8 cellular contexts compared by ENCODE assay signal in the genomic region with DNA sequence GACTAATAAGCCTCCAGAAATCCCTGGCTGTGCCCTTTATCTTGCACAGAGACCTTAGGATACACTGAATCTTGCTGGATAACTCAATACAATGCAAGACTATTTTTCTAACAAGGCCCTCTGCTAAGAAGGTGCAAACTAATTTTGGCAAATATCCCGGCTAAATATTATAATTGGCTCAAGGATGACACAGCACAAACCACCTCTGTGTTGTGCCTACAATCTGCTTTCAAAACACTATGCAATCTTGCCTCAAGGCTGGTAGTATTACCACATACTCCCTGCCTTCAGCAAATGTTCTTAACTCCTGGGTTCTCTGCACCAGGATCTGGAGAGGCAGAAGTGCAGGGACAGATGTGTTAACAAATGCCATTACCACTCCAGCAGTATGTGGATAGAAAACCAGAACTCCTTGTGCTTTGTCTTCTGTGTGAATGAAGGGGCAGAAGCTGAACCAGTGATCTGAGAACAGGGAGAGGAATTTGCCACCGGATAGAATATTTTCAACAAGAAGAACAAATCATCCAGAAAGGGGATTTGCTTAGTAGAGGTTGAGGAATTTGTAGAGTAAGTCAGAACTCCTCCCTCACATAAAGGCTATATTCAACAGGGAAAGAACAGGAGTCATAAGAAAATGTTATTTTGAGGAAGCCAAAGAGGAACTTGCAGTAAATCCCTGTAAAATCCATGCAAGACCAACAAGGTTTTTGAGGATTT.
DNase-seq lines count a peak whose midpoint lies in the region; ATAC-seq and TF ChIP-seq lines count a peak whose summit lies in the region.

No MANE protein-coding gene starts in this region.

- no peaks in the 10 kb centered on the region for H3K27me3 Mint-ChIP-seq in Calu3 (ENCODE audit: unreplicated experiment)

- WGBS in prostate gland = 29% methylated on average over 2 of the region's 2 CpGs

- DNase-seq in EH (ENCODE audit: low read depth) = peak; percentile 75
- DNase-seq in SIG-M5 (lab: John Stamatoyannopoulos, UW) = peak; percentile 52
- DNase-seq in fibroblast of the conjunctiva (ENCODE audit: low read depth) = peak; percentile 85
- no peak for DNase-seq in prostate gland (ENCODE audit: low spot score)
- no peak for DNase-seq in T-helper 2 cell
- no peak for DNase-seq in occipital lobe (lab: John Stamatoyannopoulos, UW)
- no peak for DNase-seq in stimulated activated naive CD8-positive, alpha-beta T cell treated with anti-CD3 and anti-CD28 coated beads, Interleukin-15, Interleukin-2, amounts not matched to agents 100 U/mL and 50 U/mL, for 24 hours
- no peak for DNase-seq in Calu3

- peak overlapping the region; percentile 48 to 52 for H3K27ac ChIP-seq in prostate gland

- no peak for ATAC-seq in stimulated activated naive CD8-positive, alpha-beta T cell treated with anti-CD3 and anti-CD28 coated beads, Interleukin-15, Interleukin-2, amounts not matched to agents 100 U/mL and 50 U/mL, for 24 hours

- no TSS peak for BruUV-seq in Calu3 (replicated peaks; lab: Mats Ljungman, UMichigan)

- no peaks in the 10 kb centered on the region for H3K4me1 Mint-ChIP-seq in Calu3 (ENCODE audit: low read depth, unreplicated experiment)

- H3K36me3 ChIP-seq in prostate gland = no peaks in the 10 kb centered on the region

- no peaks in the 10 kb centered on the region for H3K9me3 ChIP-seq in prostate gland

- H3K9me3 Mint-ChIP-seq in Calu3 (ENCODE audit: low read depth, unreplicated experiment) = no peaks in the 10 kb centered on the region

- H3K4me3 Mint-ChIP-seq in Calu3 (ENCODE audit: low read depth, unreplicated experiment) = no peak overlapping the region

- TF ChIP-seq POLR2A in prostate gland (IDR thresholded peaks at IDR 0.05) = no peak

- TF ChIP-seq CTCF in prostate gland (IDR thresholded peaks at IDR 0.05) (no peak), Calu3 (IDR thresholded peaks at IDR 0.05; ENCODE audit: unreplicated experiment) (no peak)

- CTCF ChIA-PET in Calu3 (lab: Charles Lee) = no interaction called here

- intact Hi-C loops in prostate gland (cut with DNase I) (loop anchor here (10.0 kb wide), 2 partner anchors 98 to 258 kb away; no protein-coding TSS in a partner anchor), Calu3 (cut with micrococcal nuclease; ENCODE audit: unreplicated experiment) (no loop called here)

- H3K27me3 ChIP-seq in prostate gland (replicated peaks; ENCODE audit: insufficient read depth) = no peaks in the 10 kb centered on the region

- no peaks in the 10 kb centered on the region for H3K4me1 ChIP-seq in prostate gland (replicated peaks)

- peaks cover 5% of the 10 kb centered on the region for H3K36me3 Mint-ChIP-seq in Calu3 (ENCODE audit: insufficient read depth, unreplicated experiment)

- H3K27ac Mint-ChIP-seq in Calu3 (ENCODE audit: unreplicated experiment) = no peak overlapping the region

- H3K4me3 ChIP-seq in prostate gland = no peak overlapping the region

Comparison
In these comparisons a context has a peak if more than half of its experiments do, and no peak if none do; other contexts are left out.
1. DNase-seq: peak in EH (single experiment), SIG-M5 (single experiment) and fibroblast of the conjunctiva (single experiment); none in prostate gland (single experiment), T-helper 2 cell (0 of 5), occipital lobe (single experiment), stimulated activated naive CD8-positive, alpha-beta T cell treated with anti-CD3 and anti-CD28 coated beads, Interleukin-15, Interleukin-2, amounts not matched to agents 100 U/mL and 50 U/mL, for 24 hours (single experiment) and Calu3 (single experiment).